ENCODE assay signal across 1 cellular context in the genomic region with DNA sequence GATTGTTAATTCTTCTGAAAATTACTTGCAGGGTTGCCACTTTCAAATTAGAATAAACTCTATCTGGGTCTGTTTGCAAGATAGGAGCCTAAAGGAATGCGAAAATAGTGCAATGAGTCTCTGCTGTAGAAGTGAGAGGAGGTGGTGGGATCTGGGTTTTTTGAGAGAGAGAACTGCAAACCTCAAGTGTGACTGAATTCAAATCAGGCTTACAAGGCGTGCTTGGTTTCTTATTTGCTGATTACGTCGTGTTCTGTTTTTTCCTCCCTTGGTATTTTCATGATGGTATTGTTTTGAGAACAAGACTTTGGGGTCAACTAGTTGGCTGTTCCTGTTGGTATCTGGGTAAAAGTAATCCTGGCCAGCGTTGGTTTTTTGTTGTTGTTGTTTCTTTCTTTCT.
TF ChIP-seq lines count a peak whose summit lies in the region.

No MANE protein-coding gene starts in this region.

TF ChIP-seq in GM12878, 131 proteins besides CTCF, POLR2A, EP300 and RAD21 (continued from another document):
- no peak for TF ChIP-seq CEBPZ (IDR thresholded peaks at IDR 0.05; ENCODE audit: low read depth, low read length)
- TF ChIP-seq EED (IDR thresholded peaks at IDR 0.05; ENCODE audit: low read depth) = peak; percentile 52; the same call in 1 of the 2 replicates
- TF ChIP-seq ZNF592 (IDR thresholded peaks at IDR 0.05) = no peak
- TF ChIP-seq, protein P1, sequence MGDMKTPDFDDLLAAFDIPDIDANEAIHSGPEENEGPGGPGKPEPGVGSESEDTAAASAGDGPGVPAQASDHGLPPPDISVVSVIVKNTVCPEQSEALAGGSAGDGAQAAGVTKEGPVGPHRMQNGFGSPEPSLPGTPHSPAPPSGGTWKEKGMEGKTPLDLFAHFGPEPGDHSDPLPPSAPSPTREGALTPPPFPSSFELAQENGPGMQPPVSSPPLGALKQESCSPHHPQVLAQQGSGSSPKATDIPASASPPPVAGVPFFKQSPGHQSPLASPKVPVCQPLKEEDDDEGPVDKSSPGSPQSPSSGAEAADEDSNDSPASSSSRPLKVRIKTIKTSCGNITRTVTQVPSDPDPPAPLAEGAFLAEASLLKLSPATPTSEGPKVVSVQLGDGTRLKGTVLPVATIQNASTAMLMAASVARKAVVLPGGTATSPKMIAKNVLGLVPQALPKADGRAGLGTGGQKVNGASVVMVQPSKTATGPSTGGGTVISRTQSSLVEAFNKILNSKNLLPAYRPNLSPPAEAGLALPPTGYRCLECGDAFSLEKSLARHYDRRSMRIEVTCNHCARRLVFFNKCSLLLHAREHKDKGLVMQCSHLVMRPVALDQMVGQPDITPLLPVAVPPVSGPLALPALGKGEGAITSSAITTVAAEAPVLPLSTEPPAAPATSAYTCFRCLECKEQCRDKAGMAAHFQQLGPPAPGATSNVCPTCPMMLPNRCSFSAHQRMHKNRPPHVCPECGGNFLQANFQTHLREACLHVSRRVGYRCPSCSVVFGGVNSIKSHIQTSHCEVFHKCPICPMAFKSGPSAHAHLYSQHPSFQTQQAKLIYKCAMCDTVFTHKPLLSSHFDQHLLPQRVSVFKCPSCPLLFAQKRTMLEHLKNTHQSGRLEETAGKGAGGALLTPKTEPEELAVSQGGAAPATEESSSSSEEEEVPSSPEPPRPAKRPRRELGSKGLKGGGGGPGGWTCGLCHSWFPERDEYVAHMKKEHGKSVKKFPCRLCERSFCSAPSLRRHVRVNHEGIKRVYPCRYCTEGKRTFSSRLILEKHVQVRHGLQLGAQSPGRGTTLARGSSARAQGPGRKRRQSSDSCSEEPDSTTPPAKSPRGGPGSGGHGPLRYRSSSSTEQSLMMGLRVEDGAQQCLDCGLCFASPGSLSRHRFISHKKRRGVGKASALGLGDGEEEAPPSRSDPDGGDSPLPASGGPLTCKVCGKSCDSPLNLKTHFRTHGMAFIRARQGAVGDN (IDR thresholded peaks at IDR 0.05) = peak; percentile 81
- no peak for TF ChIP-seq KDM1A (IDR thresholded peaks at IDR 0.05; ENCODE audit: borderline replicate concordance)
- TF ChIP-seq EZH2 (IDR thresholded peaks at IDR 0.05; ENCODE audit: borderline replicate concordance, control insufficient read depth, low read depth, low read length) = no peak
- no peak; the same call in 1 of the 2 replicates for TF ChIP-seq HDGF (IDR thresholded peaks at IDR 0.05)
- TF ChIP-seq CHD2 (IDR thresholded peaks at IDR 0.05; ENCODE audit: borderline replicate concordance, low read depth, low read length) = no peak
- TF ChIP-seq SMARCA5 (IDR thresholded peaks at IDR 0.05) = no peak
- peak; percentile 94 to 96 for TF ChIP-seq BHLHE40 (IDR thresholded peaks at IDR 0.05; ENCODE audit: borderline replicate concordance in 1 of 2, low read depth in 2 of 2, low read length in 1 of 2)
- TF ChIP-seq, protein P2, sequence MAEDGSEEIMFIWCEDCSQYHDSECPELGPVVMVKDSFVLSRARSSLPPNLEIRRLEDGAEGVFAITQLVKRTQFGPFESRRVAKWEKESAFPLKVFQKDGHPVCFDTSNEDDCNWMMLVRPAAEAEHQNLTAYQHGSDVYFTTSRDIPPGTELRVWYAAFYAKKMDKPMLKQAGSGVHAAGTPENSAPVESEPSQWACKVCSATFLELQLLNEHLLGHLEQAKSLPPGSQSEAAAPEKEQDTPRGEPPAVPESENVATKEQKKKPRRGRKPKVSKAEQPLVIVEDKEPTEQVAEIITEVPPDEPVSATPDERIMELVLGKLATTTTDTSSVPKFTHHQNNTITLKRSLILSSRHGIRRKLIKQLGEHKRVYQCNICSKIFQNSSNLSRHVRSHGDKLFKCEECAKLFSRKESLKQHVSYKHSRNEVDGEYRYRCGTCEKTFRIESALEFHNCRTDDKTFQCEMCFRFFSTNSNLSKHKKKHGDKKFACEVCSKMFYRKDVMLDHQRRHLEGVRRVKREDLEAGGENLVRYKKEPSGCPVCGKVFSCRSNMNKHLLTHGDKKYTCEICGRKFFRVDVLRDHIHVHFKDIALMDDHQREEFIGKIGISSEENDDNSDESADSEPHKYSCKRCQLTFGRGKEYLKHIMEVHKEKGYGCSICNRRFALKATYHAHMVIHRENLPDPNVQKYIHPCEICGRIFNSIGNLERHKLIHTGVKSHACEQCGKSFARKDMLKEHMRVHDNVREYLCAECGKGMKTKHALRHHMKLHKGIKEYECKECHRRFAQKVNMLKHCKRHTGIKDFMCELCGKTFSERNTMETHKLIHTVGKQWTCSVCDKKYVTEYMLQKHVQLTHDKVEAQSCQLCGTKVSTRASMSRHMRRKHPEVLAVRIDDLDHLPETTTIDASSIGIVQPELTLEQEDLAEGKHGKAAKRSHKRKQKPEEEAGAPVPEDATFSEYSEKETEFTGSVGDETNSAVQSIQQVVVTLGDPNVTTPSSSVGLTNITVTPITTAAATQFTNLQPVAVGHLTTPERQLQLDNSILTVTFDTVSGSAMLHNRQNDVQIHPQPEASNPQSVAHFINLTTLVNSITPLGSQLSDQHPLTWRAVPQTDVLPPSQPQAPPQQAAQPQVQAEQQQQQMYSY (CRISPR knock-in tag; IDR thresholded peaks at IDR 0.05) = no peak
- TF ChIP-seq RUNX3 (IDR thresholded peaks at IDR 0.05; ENCODE audit: low read length) = peak; percentile 80
- no peak for TF ChIP-seq JUND (IDR thresholded peaks at IDR 0.05; ENCODE audit: low read depth, low read length)
- TF ChIP-seq HSF1 (IDR thresholded peaks at IDR 0.05; ENCODE audit: low read depth, low read length) = no peak
- no peak for TF ChIP-seq TARDBP (IDR thresholded peaks at IDR 0.05; ENCODE audit: borderline replicate concordance)
- 0 out of 2 replicates have a peak, but pooled peaks have one; percentile 54 for TF ChIP-seq BCL11A (IDR thresholded peaks at IDR 0.05; ENCODE audit: low read depth, low read length)
- TF ChIP-seq SPI1 (IDR thresholded peaks at IDR 0.05; ENCODE audit: borderline replicate concordance, insufficient read depth, low read depth, low read length) = peak; percentile 49; the same call in 1 of the 2 replicates
- TF ChIP-seq MAX (IDR thresholded peaks at IDR 0.05; ENCODE audit: low read depth, low read length) = no peak
- no peak for TF ChIP-seq NRF1 (conservative IDR thresholded peaks at IDR 0.05; ENCODE audit: low read depth, low read length)
- TF ChIP-seq SMAD1 (IDR thresholded peaks at IDR 0.05; ENCODE audit: low read depth, partially characterized antibody) = peak; percentile 33
- TF ChIP-seq SP1 (IDR thresholded peaks at IDR 0.05; ENCODE audit: low read depth, low read length) = no peak
- TF ChIP-seq MTA2 (IDR thresholded peaks at IDR 0.05; ENCODE audit: low read depth) = peak; percentile 72
- TF ChIP-seq RELA (IDR thresholded peaks at IDR 0.05; ENCODE audit: borderline replicate concordance, partially characterized antibody) = no peak
- TF ChIP-seq ATF7 (IDR thresholded peaks at IDR 0.05; ENCODE audit: low read depth) = peak; percentile 94
- no peak for TF ChIP-seq ETV6 (conservative IDR thresholded peaks at IDR 0.05 in 1 of 2, IDR thresholded peaks at IDR 0.05 in 1 of 2; ENCODE audit: borderline replicate concordance in 1 of 2, low read depth in 1 of 2)
- TF ChIP-seq NFXL1 (IDR thresholded peaks at IDR 0.05; ENCODE audit: borderline replicate concordance) = no peak
- no peak for TF ChIP-seq STAT3 (IDR thresholded peaks at IDR 0.05; ENCODE audit: low read depth, low read length)
- no peak for TF ChIP-seq YY1 (IDR thresholded peaks at IDR 0.05; ENCODE audit: low read depth, low read length)
- no peak for TF ChIP-seq KAT2A (conservative IDR thresholded peaks at IDR 0.05; ENCODE audit: control insufficient read depth, low read depth, low read length)
- peak; percentile 57; the same call in 1 of the 2 replicates for TF ChIP-seq IKZF1 (conservative IDR thresholded peaks at IDR 0.05)
- TF ChIP-seq NR2F1 (conservative IDR thresholded peaks at IDR 0.05) = 0 out of 2 replicates have a peak, but pooled peaks have one; percentile 15
- TF ChIP-seq MLLT1 (IDR thresholded peaks at IDR 0.05) = peak; percentile 71; the same call in 1 of the 2 replicates
- TF ChIP-seq MEF2B (IDR thresholded peaks at IDR 0.05; ENCODE audit: partially characterized antibody, poor library complexity, severe bottlenecking) = no peak
- TF ChIP-seq RAD51 (IDR thresholded peaks at IDR 0.05) = no peak
- TF ChIP-seq PAX8 (IDR thresholded peaks at IDR 0.05) = no peak
- TF ChIP-seq MXI1 (IDR thresholded peaks at IDR 0.05; ENCODE audit: low read depth, low read length) = no peak
- TF ChIP-seq MYC (IDR thresholded peaks at IDR 0.05; ENCODE audit: insufficient read depth, insufficient read length, insufficient replicate concordance, low read length, severe bottlenecking) = no peak
- peak; percentile 53; the same call in 1 of the 2 replicates for TF ChIP-seq NFIC (IDR thresholded peaks at IDR 0.05; ENCODE audit: low read depth, low read length)
- no peak for TF ChIP-seq ZZZ3 (IDR thresholded peaks at IDR 0.05; ENCODE audit: control insufficient read depth, insufficient read length, low read depth)
